28 cellular contexts compared by ENCODE assay signal in the genomic region with DNA sequence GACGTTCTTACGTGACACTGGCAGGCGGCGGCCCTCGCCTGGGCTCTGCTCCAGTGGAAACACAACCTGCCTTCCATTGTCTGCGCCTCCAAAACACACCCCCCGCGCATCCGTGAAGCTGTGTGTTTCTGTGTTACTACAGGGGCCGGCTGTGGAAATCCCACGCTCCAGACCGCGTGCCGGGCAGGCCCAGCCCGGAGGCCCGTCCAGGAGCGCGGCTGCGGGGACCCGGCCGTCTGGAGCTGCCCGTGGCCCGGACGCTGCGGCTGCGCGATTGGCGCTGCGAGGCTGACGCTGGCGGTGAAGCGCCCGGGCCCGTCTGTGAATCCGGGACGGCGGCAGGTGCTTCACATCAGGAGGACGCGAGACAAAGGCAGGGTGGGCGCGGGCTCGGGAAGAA.
"Had no signal": no experiment of that assay in that cellular context is flagged by ENCODE, and none has a peak within 500 bp of the region (broad histone marks: within the 10 kb centered on the region; RNA-seq: fewer than 3 reads in every experiment).

No MANE protein-coding gene starts in this region.

- H3K27me3 ChIP-seq: neural progenitor cell, ovary, suprapubic skin, tibial nerve, vagina had no signal

- H3K27ac Mint-ChIP-seq: immature natural killer cell; mesothelial cell of epicardium; naive B cell; natural killer cell; stimulated activated naive CD8-positive, alpha-beta T cell treated with anti-CD3 and anti-CD28 coated beads, Interleukin-15, Interleukin-2, amounts not matched to agents 100 ng/mL and 50 ng/mL, for 24 hours; type B pancreatic cell had no signal

- H3K27me3 Mint-ChIP-seq: stimulated activated naive CD8-positive, alpha-beta T cell treated with anti-CD3 and anti-CD28 coated beads, Interleukin-15, Interleukin-2, amounts not matched to agents 100 ng/mL and 50 ng/mL, for 24 hours; type B pancreatic cell had no signal

- H3K9ac ChIP-seq: neural progenitor cell had no signal

- FAIRE-seq: islet of Langerhans, kidney had no signal

- H3K9me3 ChIP-seq: left ventricle myocardium inferior, ovary, prostate gland, suprapubic skin, tibial nerve, vagina had no signal

- H3K36me3 Mint-ChIP-seq: immature natural killer cell, mesothelial cell of epicardium, natural killer cell, neural progenitor cell, type B pancreatic cell had no signal

- DNase-seq: hippocampal formation; immature natural killer cell; kidney; left ventricle myocardium inferior; mesendoderm; naive B cell; natural killer cell; nephron progenitor cell; ovary; retina; stimulated activated CD4-positive, alpha-beta T cell treated with anti-CD3 and anti-CD28 coated beads, Interleukin-12 subunit alpha, Interleukin-12 subunit beta, amount 100 ng/mL, for 4 hours; stimulated activated CD4-positive, alpha-beta T cell treated with anti-CD3 and anti-CD28 coated beads, Interleukin-15, amount 100 ng/mL, for 24 hours; stimulated activated CD4-positive, alpha-beta T cell treated with anti-CD3 and anti-CD28 coated beads, Interleukin-2, amount 100 ng/mL, for 24 hours; stimulated activated CD4-positive, alpha-beta T cell treated with anti-CD3 and anti-CD28 coated beads, Interleukin-4, amount 100 ng/mL, for 1 hour; stimulated activated naive CD4-positive, alpha-beta T cell had no signal

- H3K4me1 Mint-ChIP-seq: immature natural killer cell, naive B cell, natural killer cell had no signal

- H3K9me3 Mint-ChIP-seq: mesothelial cell of epicardium, natural killer cell, nephron progenitor cell, type B pancreatic cell had no signal

- H3K4me2 ChIP-seq: neural progenitor cell had no signal

- H3K4me3 Mint-ChIP-seq: immature natural killer cell; mesothelial cell of epicardium; naive B cell; natural killer cell; nephron progenitor cell; stimulated activated naive CD8-positive, alpha-beta T cell treated with anti-CD3 and anti-CD28 coated beads, Interleukin-15, Interleukin-2, amounts not matched to agents 100 ng/mL and 50 ng/mL, for 24 hours; type B pancreatic cell had no signal

- H3K36me3 ChIP-seq: left ventricle myocardium inferior, neural progenitor cell, ovary, prostate gland, suprapubic skin, tibial nerve, vagina had no signal

- ATAC-seq: natural killer cell, right cardiac atrium, sciatic nerve had no signal

- H3K4me1 ChIP-seq: left ventricle myocardium inferior, prostate gland, tibial nerve, vagina had no signal

- H3K27ac ChIP-seq: left ventricle myocardium inferior, neural progenitor cell, ovary, prostate gland, skin epidermis, suprapubic skin, tibial nerve, vagina had no signal

- H3K4me3 ChIP-seq: left ventricle myocardium inferior, lung, neural progenitor cell, ovary, prostate gland, skin epidermis, suprapubic skin, tibial nerve, vagina had no signal
